Comparison of ENCODE assay signal across 13 cellular contexts in the genomic region with DNA sequence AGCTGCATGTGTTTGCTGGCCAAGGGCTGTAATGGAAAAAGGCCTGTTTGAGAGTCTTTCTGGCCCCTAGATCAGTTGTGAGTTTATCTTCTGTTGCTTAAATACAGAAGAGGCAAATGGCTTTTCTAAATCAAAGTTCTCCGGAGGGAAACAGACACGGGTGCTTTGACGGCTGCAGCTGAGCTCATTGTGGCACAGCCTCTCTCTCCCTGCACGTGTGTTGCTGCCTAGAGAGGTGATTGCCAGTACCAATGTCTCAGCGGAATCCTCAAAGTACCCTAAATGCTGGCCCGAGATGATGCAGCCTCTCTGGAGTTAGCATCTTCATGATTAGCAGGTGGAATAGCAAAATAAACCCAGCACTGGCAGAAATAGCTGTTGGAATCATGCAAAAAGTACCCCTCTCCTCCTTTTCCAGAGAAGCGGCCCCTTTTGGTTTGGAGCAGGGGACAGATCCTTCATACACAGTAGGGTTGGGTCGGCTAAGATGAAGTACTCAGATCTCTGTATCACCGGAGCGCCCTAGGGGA.
DNase-seq lines count a peak whose midpoint lies in the region; ATAC-seq, FAIRE-seq and TF ChIP-seq lines count a peak whose summit lies in the region.
"Had no signal": no experiment of that assay in that cellular context is flagged by ENCODE, and none has a peak within 500 bp of the region (broad histone marks: within the 10 kb centered on the region; RNA-seq: fewer than 3 reads in every experiment).

No MANE protein-coding gene starts in this region.

- H3K27me3 ChIP-seq in endodermal cell (ENCODE audit: control insufficient read depth, insufficient read depth, low read length, poor library complexity, severe bottlenecking) (peaks cover 89% of the 10 kb centered on the region), tibial artery (peaks cover 0 to 61% of the 10 kb centered on the region in 2 donors), HepG2 (ENCODE audit: control insufficient read depth in 1 of 2, insufficient read depth in 2 of 2, low read length in 2 of 2) (peaks cover 4 to 44% of the 10 kb centered on the region in 2 experiments; a peak in 4 of 5 replicates), Karpas-422 (ENCODE audit: low read length) (no peaks in the 10 kb centered on the region)

- in situ Hi-C loops in HepG2 (cut with HindIII; ENCODE audit: extremely low pct_ligation_motif_present, low pct_unique_long_range_greater_than_20kb): no loop called here

- H3K27me3 Mint-ChIP-seq in activated naive CD8-positive, alpha-beta T cell: peaks cover 45% of the 10 kb centered on the region
- peaks cover 18% of the 10 kb centered on the region for H3K27me3 Mint-ChIP-seq in activated naive CD8-positive, alpha-beta T cell treated with anti-CD3 and anti-CD28 coated beads, Interleukin-2, amount 50 U/mL, for 24 hours
- H3K27me3 Mint-ChIP-seq in endodermal cell (ENCODE audit: insufficient read depth): peaks cover 42% of the 10 kb centered on the region
- H3K27me3 Mint-ChIP-seq in nephron (ENCODE audit: low read depth): peaks cover 28% of the 10 kb centered on the region

- no peak overlapping the region for H3K4me2 ChIP-seq in HepG2 (ENCODE audit: low read depth, low read length)
- H3K4me2 ChIP-seq in Karpas-422 (ENCODE audit: low read depth, low read length, poor library complexity, severe bottlenecking): no peak overlapping the region

- H3K9me3 ChIP-seq in endodermal cell (ENCODE audit: control insufficient read depth, low read length) (peaks cover 7% of the 10 kb centered on the region), tibial artery (no peaks in the 10 kb centered on the region), HepG2 (ENCODE audit: low read length) (no peaks in the 10 kb centered on the region), Karpas-422 (ENCODE audit: low read length) (no peaks in the 10 kb centered on the region)
- H3K9me3 ChIP-seq: thyroid gland had no signal

- H3K4me3 ChIP-seq in endodermal cell (ENCODE audit: low read length) (peak overlapping the region; percentile 76), tibial artery (peak overlapping the region; percentile 38 to 49), HepG2 (replicated peaks in 1 of 3; ENCODE audit: insufficient read depth in 1 of 3, low read depth in 2 of 3, low read length in 3 of 3) (no peak overlapping the region), Karpas-422 (ENCODE audit: low read length) (no peak overlapping the region)

- no peak for DNase-seq in activated naive CD8-positive, alpha-beta T cell treated with anti-CD3 and anti-CD28 coated beads, Interleukin-2, amount 50 U/mL, for 24 hours
- peak; percentile 47 for DNase-seq in endodermal cell
- DNase-seq in tibial artery: no peak
- DNase-seq in left lobe of liver (ENCODE audit: low spot score): no peak
- no peak for DNase-seq in HepG2 (ENCODE audit: low spot score)
- no peak for DNase-seq in Karpas-422
- DNase-seq: KBM-7, NCI-H2029 treated with DMSO at 0.1 percent for 48 hours, T-helper 1 cell had no signal

- H3K36me3 ChIP-seq in endodermal cell (ENCODE audit: control insufficient read depth, insufficient read depth, low read length): no peaks in the 10 kb centered on the region
- H3K36me3 ChIP-seq in tibial artery: no peaks in the 10 kb centered on the region
- H3K36me3 ChIP-seq in HepG2 (replicated peaks in 1 of 2; ENCODE audit: control insufficient read depth in 1 of 2, insufficient read depth in 2 of 2, low read length in 2 of 2): no peaks in the 10 kb centered on the region
- no peaks in the 10 kb centered on the region for H3K36me3 ChIP-seq in Karpas-422 (ENCODE audit: insufficient read depth, low read length)
- H3K36me3 ChIP-seq: thyroid gland had no signal

- 24 to 28% methylated on average over 8 to 10 of the region's 10 CpGs for WGBS in endodermal cell (ENCODE audit: insufficient coverage in 1 of 2, insufficient read length in 1 of 2), 2 experiments
- 44% methylated on average over 4 of the region's 10 CpGs for WGBS in HepG2 (ENCODE audit: low lambda C conversion rate)

- H3K36me3 Mint-ChIP-seq in activated naive CD8-positive, alpha-beta T cell: no peaks in the 10 kb centered on the region
- no peaks in the 10 kb centered on the region for H3K36me3 Mint-ChIP-seq in activated naive CD8-positive, alpha-beta T cell treated with anti-CD3 and anti-CD28 coated beads, Interleukin-2, amount 50 U/mL, for 24 hours (ENCODE audit: low read depth)
- no peaks in the 10 kb centered on the region for H3K36me3 Mint-ChIP-seq in endodermal cell (ENCODE audit: low read depth)
- H3K36me3 Mint-ChIP-seq in nephron (ENCODE audit: low read depth): no peaks in the 10 kb centered on the region

- H3K4me1 ChIP-seq in endodermal cell (ENCODE audit: control insufficient read depth, insufficient read depth, low read length) (peaks cover 6% of the 10 kb centered on the region), tibial artery (peaks cover 0 to 20% (median 15%) of the 10 kb centered on the region in 4 donors), HepG2 (ENCODE audit: insufficient read depth, low read length) (no peaks in the 10 kb centered on the region), Karpas-422 (ENCODE audit: low read length) (no peaks in the 10 kb centered on the region)

- H3K9ac ChIP-seq in endodermal cell (ENCODE audit: extremely low read depth, low read length, poor library complexity, severe bottlenecking) (no peak overlapping the region), HepG2 (ENCODE audit: insufficient read depth, low read depth, low read length) (no peak overlapping the region), Karpas-422 (ENCODE audit: low read length) (no peak overlapping the region)

- no peaks in the 10 kb centered on the region for H3K9me2 ChIP-seq in Karpas-422 (replicated peaks; ENCODE audit: insufficient read depth, low read length)

- CTCF ChIA-PET in HepG2 (lab: Yijun Ruan, JAX; ENCODE audit: low intra/inter-chr PET ratio, low total read pairs): no interaction called here

- TF ChIP-seq CTCF in endodermal cell (conservative IDR thresholded peaks at IDR 0.05) (no peak), nephron (IDR thresholded peaks at IDR 0.05; ENCODE audit: unreplicated experiment in 3 of 3) (no peak), tibial artery (IDR thresholded peaks at IDR 0.05) (no peak), HepG2 (CRISPR knock-in tag; IDR thresholded peaks at IDR 0.05) (no peak)

- peak overlapping the region; percentile 22 for H3K4me3 Mint-ChIP-seq in activated naive CD8-positive, alpha-beta T cell
- no peak overlapping the region for H3K4me3 Mint-ChIP-seq in activated naive CD8-positive, alpha-beta T cell treated with anti-CD3 and anti-CD28 coated beads, Interleukin-2, amount 50 U/mL, for 24 hours
- peak overlapping the region; percentile 48 for H3K4me3 Mint-ChIP-seq in endodermal cell
- H3K4me3 Mint-ChIP-seq in nephron: peak overlapping the region; percentile 68 to 72 (median 69)

- BruUV-seq in HepG2 (replicated peaks; lab: Mats Ljungman, UMichigan): no TSS peak

- POLR2A ChIA-PET in HepG2 (lab: Yijun Ruan, JAX): no interaction called here

- no peak for TF ChIP-seq EP300 in HepG2 (IDR thresholded peaks at IDR 0.05; ENCODE audit: low read depth in 2 of 2, low read length in 2 of 2)
- no peak for TF ChIP-seq EP300 in HepG2 (CRISPR knock-in tag; IDR thresholded peaks at IDR 0.05; ENCODE audit: borderline replicate concordance)

- intact Hi-C loops in tibial artery (cut with DNase I; ENCODE audit: low total_unique reads) (no loop called here), HepG2 (cut with micrococcal nuclease; ENCODE audit: unreplicated experiment) (no loop called here)

- no peak for FAIRE-seq in HepG2 (lab: Jason Lieb, UNC)
- FAIRE-seq: endometrium had no signal

- H3K4me1 Mint-ChIP-seq in activated naive CD8-positive, alpha-beta T cell (ENCODE audit: low read depth): peaks cover 8% of the 10 kb centered on the region
- H3K4me1 Mint-ChIP-seq in activated naive CD8-positive, alpha-beta T cell treated with anti-CD3 and anti-CD28 coated beads, Interleukin-2, amount 50 U/mL, for 24 hours: no peaks in the 10 kb centered on the region
- H3K4me1 Mint-ChIP-seq in endodermal cell: peaks cover 9% of the 10 kb centered on the region
- H3K4me1 Mint-ChIP-seq in nephron: peaks cover 10% of the 10 kb centered on the region

- H3K27ac ChIP-seq in endodermal cell (ENCODE audit: low read depth, low read length) (no peak overlapping the region), tibial artery (no peak overlapping the region), HepG2 (ENCODE audit: extremely low read length, insufficient read depth, low read length) (no peak overlapping the region), Karpas-422 (ENCODE audit: low read length) (no peak overlapping the region)
- H3K27ac ChIP-seq: thyroid gland had no signal

- no peak for TF ChIP-seq RAD21 in HepG2 (CRISPR knock-in tag; IDR thresholded peaks at IDR 0.05)

- H3K9me3 Mint-ChIP-seq in activated naive CD8-positive, alpha-beta T cell (ENCODE audit: low read depth): peaks cover 5% of the 10 kb centered on the region
- H3K9me3 Mint-ChIP-seq in activated naive CD8-positive, alpha-beta T cell treated with anti-CD3 and anti-CD28 coated beads, Interleukin-2, amount 50 U/mL, for 24 hours: peaks cover 4% of the 10 kb centered on the region
- peaks cover 3% of the 10 kb centered on the region for H3K9me3 Mint-ChIP-seq in endodermal cell
- H3K9me3 Mint-ChIP-seq in nephron: peaks cover 3% of the 10 kb centered on the region

- H4K20me1 ChIP-seq in HepG2 (ENCODE audit: insufficient read depth, low read length) (no peaks in the 10 kb centered on the region), Karpas-422 (ENCODE audit: insufficient read depth, low read depth, low read length) (no peaks in the 10 kb centered on the region)

- no peak for TF ChIP-seq POLR2A in HepG2 (IDR thresholded peaks at IDR 0.05; ENCODE audit: insufficient read depth in 1 of 2, low read depth in 2 of 2, low read length in 2 of 2)

- H2AFZ ChIP-seq in HepG2 (ENCODE audit: low read length) (no peak overlapping the region), Karpas-422 (ENCODE audit: low read length) (no peak overlapping the region)

- no peak for ATAC-seq in activated naive CD8-positive, alpha-beta T cell treated with anti-CD3 and anti-CD28 coated beads, Interleukin-2, amount 50 U/mL, for 24 hours
- ATAC-seq in left lobe of liver (no peak), HepG2 (no peak)

- no peaks in the 10 kb centered on the region for H3K79me2 ChIP-seq in HepG2 (ENCODE audit: insufficient read depth, low read length)
- H3K79me2 ChIP-seq in Karpas-422 (ENCODE audit: low read length): no peaks in the 10 kb centered on the region

- H3K27ac Mint-ChIP-seq in activated naive CD8-positive, alpha-beta T cell: no peak overlapping the region
- H3K27ac Mint-ChIP-seq in activated naive CD8-positive, alpha-beta T cell treated with anti-CD3 and anti-CD28 coated beads, Interleukin-2, amount 50 U/mL, for 24 hours: no peak overlapping the region
- H3K27ac Mint-ChIP-seq in endodermal cell: no peak overlapping the region
- H3K27ac Mint-ChIP-seq in nephron: no peak overlapping the region

TF ChIP-seq in HepG2, 621 proteins besides CTCF, POLR2A, EP300 and RAD21 (continues in another document):
- no peak for TF ChIP-seq KMT2B (CRISPR knock-in tag; IDR thresholded peaks at IDR 0.05)

Comparison
In these comparisons a context has a peak if more than half of its experiments do, and no peak if none do; other contexts are left out.
1. H3K4me3 ChIP-seq: peak in endodermal cell (single experiment) and tibial artery (2 of 2); none in HepG2 (0 of 3) and Karpas-422 (single experiment).